ENCODE assay signal across 1 cellular context in genomic region chr9:69120380-69121154, GRCh38.
A peak's percentile ranks its signal among the peaks of the same experiment; 100 is the strongest.
TF ChIP-seq lines count a peak whose summit lies in the region.

No MANE protein-coding gene starts in this region.

TF ChIP-seq in HepG2, 621 proteins besides CTCF, POLR2A, EP300 and RAD21 (continued from another document and continues in another):
- no peak for TF ChIP-seq ZNF407 (CRISPR knock-in tag; IDR thresholded peaks at IDR 0.05; ENCODE audit: not compliant biosample characterization)
- TF ChIP-seq ZNF672 (CRISPR knock-in tag; IDR thresholded peaks at IDR 0.05): no peak
- TF ChIP-seq ZBTB1 (CRISPR knock-in tag; IDR thresholded peaks at IDR 0.05; ENCODE audit: borderline replicate concordance): no peak
- peak; percentile 70 for TF ChIP-seq POLR2AphosphoS5 (IDR thresholded peaks at IDR 0.05; ENCODE audit: low read depth, low read length)
- TF ChIP-seq MED8 (CRISPR knock-in tag; IDR thresholded peaks at IDR 0.05; ENCODE audit: insufficient replicate concordance): peak; percentile 70
- TF ChIP-seq NR2F1 (CRISPR knock-in tag; IDR thresholded peaks at IDR 0.05): 0 out of 4 replicates have a peak, but pooled peaks of 1 of the 2 experiments have one; percentile 23
- TF ChIP-seq, protein P1, sequence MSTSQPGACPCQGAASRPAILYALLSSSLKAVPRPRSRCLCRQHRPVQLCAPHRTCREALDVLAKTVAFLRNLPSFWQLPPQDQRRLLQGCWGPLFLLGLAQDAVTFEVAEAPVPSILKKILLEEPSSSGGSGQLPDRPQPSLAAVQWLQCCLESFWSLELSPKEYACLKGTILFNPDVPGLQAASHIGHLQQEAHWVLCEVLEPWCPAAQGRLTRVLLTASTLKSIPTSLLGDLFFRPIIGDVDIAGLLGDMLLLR (CRISPR knock-in tag; IDR thresholded peaks at IDR 0.05): no peak
- no peak for TF ChIP-seq GPN1 (CRISPR knock-in tag; IDR thresholded peaks at IDR 0.05; ENCODE audit: borderline replicate concordance)
- no peak for TF ChIP-seq ZNF44 (CRISPR knock-in tag; IDR thresholded peaks at IDR 0.05)
- TF ChIP-seq AHR (CRISPR knock-in tag; IDR thresholded peaks at IDR 0.05): no peak
- TF ChIP-seq ZNF343 (CRISPR knock-in tag; IDR thresholded peaks at IDR 0.05): no peak
- TF ChIP-seq ZNF124 (CRISPR knock-in tag; IDR thresholded peaks at IDR 0.05): no peak
- TF ChIP-seq ZNF326 (CRISPR knock-in tag; IDR thresholded peaks at IDR 0.05; ENCODE audit: borderline replicate concordance): no peak
- no peak for TF ChIP-seq KLF15 (CRISPR knock-in tag; IDR thresholded peaks at IDR 0.05; ENCODE audit: borderline replicate concordance)
- TF ChIP-seq, protein P2, sequence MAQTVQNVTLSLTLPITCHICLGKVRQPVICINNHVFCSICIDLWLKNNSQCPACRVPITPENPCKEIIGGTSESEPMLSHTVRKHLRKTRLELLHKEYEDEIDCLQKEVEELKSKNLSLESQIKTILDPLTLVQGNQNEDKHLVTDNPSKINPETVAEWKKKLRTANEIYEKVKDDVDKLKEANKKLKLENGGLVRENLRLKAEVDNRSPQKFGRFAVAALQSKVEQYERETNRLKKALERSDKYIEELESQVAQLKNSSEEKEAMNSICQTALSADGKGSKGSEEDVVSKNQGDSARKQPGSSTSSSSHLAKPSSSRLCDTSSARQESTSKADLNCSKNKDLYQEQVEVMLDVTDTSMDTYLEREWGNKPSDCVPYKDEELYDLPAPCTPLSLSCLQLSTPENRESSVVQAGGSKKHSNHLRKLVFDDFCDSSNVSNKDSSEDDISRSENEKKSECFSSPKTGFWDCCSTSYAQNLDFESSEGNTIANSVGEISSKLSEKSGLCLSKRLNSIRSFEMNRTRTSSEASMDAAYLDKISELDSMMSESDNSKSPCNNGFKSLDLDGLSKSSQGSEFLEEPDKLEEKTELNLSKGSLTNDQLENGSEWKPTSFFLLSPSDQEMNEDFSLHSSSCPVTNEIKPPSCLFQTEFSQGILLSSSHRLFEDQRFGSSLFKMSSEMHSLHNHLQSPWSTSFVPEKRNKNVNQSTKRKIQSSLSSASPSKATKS (CRISPR knock-in tag; IDR thresholded peaks at IDR 0.05): no peak
- TF ChIP-seq ZSCAN21 (CRISPR knock-in tag; IDR thresholded peaks at IDR 0.05; ENCODE audit: borderline replicate concordance): no peak
- TF ChIP-seq ARID3A (IDR thresholded peaks at IDR 0.05; ENCODE audit: low read depth, low read length): 0 out of 2 replicates have a peak, but pooled peaks have one; percentile 11
- no peak for TF ChIP-seq ZNF549 (CRISPR knock-in tag; IDR thresholded peaks at IDR 0.05)
- TF ChIP-seq NR2C2 (CRISPR knock-in tag; IDR thresholded peaks at IDR 0.05; ENCODE audit: borderline replicate concordance): no peak
- TF ChIP-seq KDM5A (IDR thresholded peaks at IDR 0.05; ENCODE audit: borderline replicate concordance, low read length): no peak; the same call in 1 of the 2 replicates
- TF ChIP-seq POLR2G (IDR thresholded peaks at IDR 0.05; ENCODE audit: low read depth, low read length): peak; percentile 65
- 0 out of 2 replicates have a peak, but pooled peaks have one; percentile 68 for TF ChIP-seq KMT2B (CRISPR knock-in tag; IDR thresholded peaks at IDR 0.05)
- no peak for TF ChIP-seq ZNF101 (CRISPR knock-in tag; IDR thresholded peaks at IDR 0.05; ENCODE audit: borderline replicate concordance, low read depth)
- TF ChIP-seq GATAD2A (CRISPR knock-in tag; IDR thresholded peaks at IDR 0.05): peak; percentile 79
- 0 out of 2 replicates have a peak, but pooled peaks have one; percentile 7 for TF ChIP-seq ZNF782 (CRISPR knock-in tag; IDR thresholded peaks at IDR 0.05; ENCODE audit: borderline replicate concordance)
- peak; percentile 86 for TF ChIP-seq SALL1 (CRISPR knock-in tag; IDR thresholded peaks at IDR 0.05)
- no peak for TF ChIP-seq CHD2 (IDR thresholded peaks at IDR 0.05; ENCODE audit: low read depth, low read length)
- peak; percentile 45; the same call in 1 of the 2 replicates for TF ChIP-seq ZNF441 (CRISPR knock-in tag; IDR thresholded peaks at IDR 0.05; ENCODE audit: borderline replicate concordance)
- TF ChIP-seq GABPB1 (CRISPR knock-in tag; IDR thresholded peaks at IDR 0.05): peak; percentile 78
- peak; percentile 50; the same call in 1 of the 2 replicates for TF ChIP-seq TAF1 (CRISPR knock-in tag; IDR thresholded peaks at IDR 0.05)
- TF ChIP-seq ZNF850 (CRISPR knock-in tag; conservative IDR thresholded peaks at IDR 0.05): no peak
- TF ChIP-seq, protein P3, sequence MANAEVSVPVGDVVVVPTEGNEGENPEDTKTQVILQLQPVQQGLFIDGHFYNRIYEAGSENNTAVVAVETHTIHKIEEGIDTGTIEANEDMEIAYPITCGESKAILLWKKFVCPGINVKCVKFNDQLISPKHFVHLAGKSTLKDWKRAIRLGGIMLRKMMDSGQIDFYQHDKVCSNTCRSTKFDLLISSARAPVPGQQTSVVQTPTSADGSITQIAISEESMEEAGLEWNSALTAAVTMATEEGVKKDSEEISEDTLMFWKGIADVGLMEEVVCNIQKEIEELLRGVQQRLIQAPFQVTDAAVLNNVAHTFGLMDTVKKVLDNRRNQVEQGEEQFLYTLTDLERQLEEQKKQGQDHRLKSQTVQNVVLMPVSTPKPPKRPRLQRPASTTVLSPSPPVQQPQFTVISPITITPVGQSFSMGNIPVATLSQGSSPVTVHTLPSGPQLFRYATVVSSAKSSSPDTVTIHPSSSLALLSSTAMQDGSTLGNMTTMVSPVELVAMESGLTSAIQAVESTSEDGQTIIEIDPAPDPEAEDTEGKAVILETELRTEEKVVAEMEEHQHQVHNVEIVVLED (CRISPR knock-in tag; IDR thresholded peaks at IDR 0.05; ENCODE audit: borderline replicate concordance): 0 out of 2 replicates have a peak, but pooled peaks have one; percentile 12
- no peak for TF ChIP-seq ATF1 (CRISPR knock-in tag; IDR thresholded peaks at IDR 0.05)
- no peak for TF ChIP-seq ARID2 (CRISPR knock-in tag; IDR thresholded peaks at IDR 0.05; ENCODE audit: borderline replicate concordance)
- TF ChIP-seq PBX2 (CRISPR knock-in tag; IDR thresholded peaks at IDR 0.05): no peak
- peak; percentile 90 for TF ChIP-seq ZNF687 (CRISPR knock-in tag; IDR thresholded peaks at IDR 0.05)
- TF ChIP-seq PAWR (CRISPR knock-in tag; IDR thresholded peaks at IDR 0.05; ENCODE audit: borderline replicate concordance): no peak
- no peak for TF ChIP-seq JUNB (CRISPR knock-in tag; IDR thresholded peaks at IDR 0.05; ENCODE audit: borderline replicate concordance)
- no peak for TF ChIP-seq TARDBP (CRISPR knock-in tag; IDR thresholded peaks at IDR 0.05)
- peak; percentile 47; the same call in 1 of the 2 replicates for TF ChIP-seq YEATS2 (CRISPR knock-in tag; IDR thresholded peaks at IDR 0.05; ENCODE audit: borderline replicate concordance)
